23 cellular contexts compared by ENCODE assay signal in genomic region chr10:47188156-47188555, GRCh38.
"Had no signal": no experiment of that assay in that cellular context is flagged by ENCODE, and none has a peak within 500 bp of the region (broad histone marks: within the 10 kb centered on the region; RNA-seq: fewer than 3 reads in every experiment).

No MANE protein-coding gene starts in this region.

- H3K27ac ChIP-seq: colonic mucosa, epithelial cell of prostate, esophagus squamous epithelium, gastrocnemius medialis, heart right ventricle, left lung, lower lobe of right lung had no signal

- H3K27me3 Mint-ChIP-seq: effector memory CD8-positive, alpha-beta T cell had no signal

- H3K9me3 Mint-ChIP-seq: dendritic cell treated with granulocyte-macrophage colony-stimulating factor and Interleukin-4, amounts not matched to agents 40 ng/mL and 50 ng/mL, for 4 days; effector memory CD8-positive, alpha-beta T cell; endodermal cell; memory B cell had no signal

- H3K9me3 ChIP-seq: colonic mucosa, esophagus squamous epithelium, gastrocnemius medialis, heart right ventricle, left lung, lower lobe of right lung had no signal

- DNase-seq: colonic mucosa; cortex of kidney; effector CD8-positive, alpha-beta T cell; effector memory CD8-positive, alpha-beta T cell; erythroblast; esophagus squamous epithelium; foreskin fibroblast; foreskin melanocyte; gastrocnemius medialis; glutamatergic neuron; heart right ventricle; hippocampal formation; left cardiac atrium; left lung; left ventricle myocardium superior; lower lobe of right lung; mesendoderm; midbrain had no signal

- H3K27ac Mint-ChIP-seq: dendritic cell treated with granulocyte-macrophage colony-stimulating factor and Interleukin-4, amounts not matched to agents 40 ng/mL and 50 ng/mL, for 4 days; effector memory CD8-positive, alpha-beta T cell; endodermal cell; memory B cell had no signal

- H3K27me3 ChIP-seq: colonic mucosa, esophagus squamous epithelium, gastrocnemius medialis, heart right ventricle, left lung had no signal

- H3K4me1 ChIP-seq: colonic mucosa, heart right ventricle, left lung, lower lobe of right lung had no signal

- ATAC-seq: effector memory CD8-positive, alpha-beta T cell; esophagus mucosa; gastrocnemius medialis; heart right ventricle; left cardiac atrium; left lung; left ventricle myocardium superior; lower lobe of right lung had no signal

- H3K4me3 ChIP-seq: colonic mucosa, esophagus squamous epithelium, gastrocnemius medialis, heart right ventricle, left lung, lower lobe of right lung had no signal

- H3K4me1 Mint-ChIP-seq: endodermal cell, memory B cell had no signal

- H3K4me3 Mint-ChIP-seq: dendritic cell treated with granulocyte-macrophage colony-stimulating factor and Interleukin-4, amounts not matched to agents 40 ng/mL and 50 ng/mL, for 4 days; effector memory CD8-positive, alpha-beta T cell; endodermal cell; memory B cell had no signal

- H3K36me3 ChIP-seq: colonic mucosa, esophagus squamous epithelium, gastrocnemius medialis, heart right ventricle, left lung, lower lobe of right lung had no signal

- H3K36me3 Mint-ChIP-seq: memory B cell had no signal
